In genomic region chr15:84634228-84634837, GRCh38 we compare ENCODE assay signal across 8 cellular contexts. TPM values are rescaled to one million over a fixed set of nuclear protein-coding genes. Genes with fewer than 3 reads are reported as not detected.
A peak's percentile ranks its signal among the peaks of the same experiment; 100 is the strongest.
DNase-seq lines count a peak whose midpoint lies in the region; ATAC-seq and TF ChIP-seq lines count a peak whose summit lies in the region.

No MANE protein-coding gene starts in this region.

- peaks cover 35% of the 10 kb centered on the region for H3K4me1 Mint-ChIP-seq in activated naive CD8-positive, alpha-beta T cell treated with anti-CD3 and anti-CD28 coated beads for 36 hours
- H3K4me1 Mint-ChIP-seq in immature natural killer cell: peaks cover 47 to 59% of the 10 kb centered on the region in 2 donors
- peaks cover 26 to 54% of the 10 kb centered on the region in 2 donors for H3K4me1 Mint-ChIP-seq in stimulated activated naive B cell treated with anti-CD40 and anti-IgM and Interleukin-4, amounts not matched to agents 10 μg/mL and 1 μg/mL and 100 μg/mL, for 72 hours

- H3K27ac Mint-ChIP-seq in activated naive CD8-positive, alpha-beta T cell treated with anti-CD3 and anti-CD28 coated beads for 36 hours: peak overlapping the region; percentile 77
- H3K27ac Mint-ChIP-seq in immature natural killer cell: peak overlapping the region; percentile 84 to 91 (median 86)
- no peak overlapping the region for H3K27ac Mint-ChIP-seq in stimulated activated naive B cell treated with anti-CD40 and anti-IgM and Interleukin-4, amounts not matched to agents 10 μg/mL and 1 μg/mL and 100 μg/mL, for 72 hours

- peak overlapping the region; percentile 62 for H3K4me3 ChIP-seq in HL-60 (replicated peaks; ENCODE audit: insufficient read depth, low read length)

- no peaks in the 10 kb centered on the region for H3K9me3 Mint-ChIP-seq in activated naive CD8-positive, alpha-beta T cell treated with anti-CD3 and anti-CD28 coated beads for 36 hours
- H3K9me3 Mint-ChIP-seq in immature natural killer cell: no peaks in the 10 kb centered on the region
- H3K9me3 Mint-ChIP-seq in stimulated activated naive B cell treated with anti-CD40 and anti-IgM and Interleukin-4, amounts not matched to agents 10 μg/mL and 1 μg/mL and 100 μg/mL, for 72 hours: no peaks in the 10 kb centered on the region

- no peak for DNase-seq in HL-60 (ENCODE audit: low read depth in 1 of 2, low spot score in 1 of 2)
- no peak for DNase-seq in activated naive CD8-positive, alpha-beta T cell treated with anti-CD3 and anti-CD28 coated beads for 36 hours
- DNase-seq in immature natural killer cell: no peak
- no peak for DNase-seq in stimulated activated naive B cell treated with anti-CD40 and anti-IgM and Interleukin-4, amounts not matched to agents 10 μg/mL and 1 μg/mL and 100 μg/mL, for 72 hours
- DNase-seq in DMS79 treated with DMSO at 0.1 percent for 48 hours (lab: John Stamatoyannopoulos, UW): no peak
- no peak for DNase-seq in SK-N-DZ (ENCODE audit: low spot score)
- DNase-seq in activated CD4-positive, alpha-beta T cell treated with anti-CD3 and anti-CD28 coated beads, Interleukin-2, amount 50 U/mL, for 48 hours: no peak

- H3K36me3 Mint-ChIP-seq in activated naive CD8-positive, alpha-beta T cell treated with anti-CD3 and anti-CD28 coated beads for 36 hours: peaks cover 36% of the 10 kb centered on the region
- peaks cover 4 to 14% (median 9%) of the 10 kb centered on the region in 3 donors for H3K36me3 Mint-ChIP-seq in immature natural killer cell
- H3K36me3 Mint-ChIP-seq in stimulated activated naive B cell treated with anti-CD40 and anti-IgM and Interleukin-4, amounts not matched to agents 10 μg/mL and 1 μg/mL and 100 μg/mL, for 72 hours: peaks cover 11 to 26% of the 10 kb centered on the region in 2 donors

- no peaks in the 10 kb centered on the region for H3K27me3 ChIP-seq in HL-60 (ENCODE audit: insufficient read depth, poor library complexity, severe bottlenecking)

- TF ChIP-seq CTCF in HL-60 (IDR thresholded peaks at IDR 0.05; ENCODE audit: insufficient read depth, low read length): no peak

- H3K27ac ChIP-seq in HL-60 (replicated peaks): 0 out of 2 replicates have a peak overlapping the region, but pooled peaks have one; percentile 18

- H3K27me3 Mint-ChIP-seq in activated naive CD8-positive, alpha-beta T cell treated with anti-CD3 and anti-CD28 coated beads for 36 hours: no peaks in the 10 kb centered on the region
- peaks cover 3 to 13% (median 9%) of the 10 kb centered on the region in 3 donors for H3K27me3 Mint-ChIP-seq in immature natural killer cell (ENCODE audit: low read depth in 3 of 3)
- no peaks in the 10 kb centered on the region for H3K27me3 Mint-ChIP-seq in stimulated activated naive B cell treated with anti-CD40 and anti-IgM and Interleukin-4, amounts not matched to agents 10 μg/mL and 1 μg/mL and 100 μg/mL, for 72 hours

- H3K4me3 Mint-ChIP-seq in activated naive CD8-positive, alpha-beta T cell treated with anti-CD3 and anti-CD28 coated beads for 36 hours: peak overlapping the region; percentile 85
- H3K4me3 Mint-ChIP-seq in immature natural killer cell: peak overlapping the region; percentile 82 to 94 (median 86)
- peak overlapping the region; percentile 93 to 96 for H3K4me3 Mint-ChIP-seq in stimulated activated naive B cell treated with anti-CD40 and anti-IgM and Interleukin-4, amounts not matched to agents 10 μg/mL and 1 μg/mL and 100 μg/mL, for 72 hours

- ATAC-seq in stimulated activated naive B cell treated with anti-CD40 and anti-IgM and Interleukin-4, amounts not matched to agents 10 μg/mL and 1 μg/mL and 100 μg/mL, for 72 hours (replicated peaks): no peak
- no peak for ATAC-seq in GM19395 (IDR thresholded peaks at IDR 0.05; ENCODE audit: unreplicated experiment)

RNA-seq across cellular contexts. Expression of gene WDR73, which starts 19.8 kb away (rescaled TPM):
- 10 to 100 TPM; 22.1 to 26.3 TPM for total RNA-seq in activated naive CD8-positive, alpha-beta T cell treated with anti-CD3 and anti-CD28 coated beads for 36 hours
- 10 to 100 TPM; 11.4 to 22.5 (median 17.0) TPM for polyA plus RNA-seq in immature natural killer cell
- 24.1 and 34.5 TPM in 2 replicates for polyA plus RNA-seq in SK-N-DZ (2014; cell fraction: cytosol; rRNA removed)
- 57.5 and 59.6 TPM in 2 replicates for polyA plus RNA-seq in SK-N-DZ (2014; cell fraction: nucleus; rRNA removed)

RNA-seq across cellular contexts. Expression of gene NMB, which starts 23.7 kb away (rescaled TPM):
- total RNA-seq in activated naive CD8-positive, alpha-beta T cell treated with anti-CD3 and anti-CD28 coated beads for 36 hours: 1 to 10 TPM; 2.6 TPM
- polyA plus RNA-seq in immature natural killer cell: 10 to 100 TPM in 1 of 3 donors, 1 to 10 TPM in 2; 3.2 to 10.8 (median 10.0) TPM
- polyA plus RNA-seq in SK-N-DZ (2014; cell fraction: cytosol; rRNA removed): 4.5 and 5.5 TPM in 2 replicates
- polyA plus RNA-seq in SK-N-DZ (2014; cell fraction: nucleus; rRNA removed): 3.5 and 9.3 TPM in 2 replicates

RNA-seq across cellular contexts. Expression of gene ZSCAN2, which starts 33.5 kb away (rescaled TPM):
- total RNA-seq in activated naive CD8-positive, alpha-beta T cell treated with anti-CD3 and anti-CD28 coated beads for 36 hours: 1 to 10 TPM; 5.9 to 7.6 TPM
- polyA plus RNA-seq in immature natural killer cell: 10 to 100 TPM in 1 of 3 donors, 1 to 10 TPM in 2; 5.8 to 14.7 (median 6.8) TPM
- 64.9 and 72.6 TPM in 2 replicates for polyA plus RNA-seq in SK-N-DZ (2014; cell fraction: cytosol; rRNA removed)
- 21.9 and 28.3 TPM in 2 replicates for polyA plus RNA-seq in SK-N-DZ (2014; cell fraction: nucleus; rRNA removed)
